Comparison of ENCODE assay signal across 22 cellular contexts in genomic region chrX:68837119-68837518, GRCh38. TPM values are rescaled to one million over a fixed set of nuclear protein-coding genes. Genes with fewer than 3 reads are reported as not detected.
A peak's percentile ranks its signal among the peaks of the same experiment; 100 is the strongest.
DNase-seq lines count a peak whose midpoint lies in the region; FAIRE-seq and TF ChIP-seq lines count a peak whose summit lies in the region.
"Had no signal": no experiment of that assay in that cellular context is flagged by ENCODE, and none has a peak within 500 bp of the region (broad histone marks: within the 10 kb centered on the region; RNA-seq: fewer than 3 reads in every experiment).

No MANE protein-coding gene starts in this region.

- no peaks in the 10 kb centered on the region for H3K9me3 Mint-ChIP-seq in astrocyte (ENCODE audit: unreplicated experiment)
- H3K9me3 Mint-ChIP-seq: CD8-positive, alpha-beta T cell had no signal

- peaks cover under 1% of the 10 kb centered on the region for H3K4me1 Mint-ChIP-seq in astrocyte (ENCODE audit: low read depth, unreplicated experiment)

- intact Hi-C loops in sigmoid colon (cut with DNase I) = no loop called here

- H3K27me3 Mint-ChIP-seq in astrocyte (ENCODE audit: low read depth, unreplicated experiment) = no peaks in the 10 kb centered on the region

- dilution Hi-C loops in keratinocyte (cut with MboI; ENCODE audit: extremely low pct_ligation_motif_present, low sequenced_read_pairs) = no loop called here

- H3K4me1 ChIP-seq in HEK293 (ENCODE audit: control insufficient read depth, insufficient read depth, low read length) = no peaks in the 10 kb centered on the region; the same call in 1 of the 2 replicates
- peaks cover 6% of the 10 kb centered on the region for H3K4me1 ChIP-seq in astrocyte (ENCODE audit: insufficient read depth, low read length)
- peaks cover 68% of the 10 kb centered on the region for H3K4me1 ChIP-seq in keratinocyte (ENCODE audit: control insufficient read depth, extremely low read depth, insufficient read depth, low read length)
- H3K4me1 ChIP-seq in sigmoid colon = peaks cover 0 to 16% (median 5%) of the 10 kb centered on the region in 4 donors

- peaks cover 5% of the 10 kb centered on the region for H3K36me3 Mint-ChIP-seq in astrocyte (ENCODE audit: low read depth, unreplicated experiment)

- H4K20me1 ChIP-seq in astrocyte (ENCODE audit: insufficient read depth, low read length) = peaks cover 57% of the 10 kb centered on the region
- peaks cover 23% of the 10 kb centered on the region for H4K20me1 ChIP-seq in keratinocyte (ENCODE audit: control insufficient read depth, extremely low read depth, insufficient read depth, low read length)

- peaks cover 4% of the 10 kb centered on the region for H3K9me1 ChIP-seq in keratinocyte (ENCODE audit: control insufficient read depth, extremely low read depth, insufficient read depth, low read length)

- POLR2A ChIA-PET in HEK293 (lab: Yijun Ruan, JAX) = interaction anchor here (0.6 to 2.0 kb wide), 2 partner anchors 9 to 455 kb away, joined by 6 to 10 read pairs; partner anchors contain the start of gene EFNB1

- FAIRE-seq in astrocyte (lab: Jason Lieb, UNC) (peak; percentile 41), keratinocyte (lab: Jason Lieb, UNC) (no peak)
- FAIRE-seq: G401.6, GM12892, H54 had no signal

- H2AFZ ChIP-seq in astrocyte (ENCODE audit: low read depth, low read length) (no peak overlapping the region), keratinocyte (ENCODE audit: control insufficient read depth, low read length) (no peak overlapping the region)

- no peaks in the 10 kb centered on the region for H3K9me3 ChIP-seq in HEK293 (ENCODE audit: control insufficient read depth, insufficient read depth, low read depth, low read length)
- H3K9me3 ChIP-seq in astrocyte (ENCODE audit: insufficient read depth, low read depth, low read length) = no peaks in the 10 kb centered on the region
- no peaks in the 10 kb centered on the region for H3K9me3 ChIP-seq in keratinocyte (ENCODE audit: control insufficient read depth, low read depth, low read length)
- H3K9me3 ChIP-seq in sigmoid colon = no peaks in the 10 kb centered on the region
- H3K9me3 ChIP-seq: MG63, Peyer's patch, SJSA1 had no signal

- CTCF ChIA-PET in HEK293 (lab: Yijun Ruan, JAX) = interaction anchor here (0.9 to 4.3 kb wide), 3 partner anchors 9 to 550 kb away, joined by 3 to 18 read pairs (median 4); no protein-coding TSS in a partner anchor

- no peaks in the 10 kb centered on the region for H3K27me3 ChIP-seq in astrocyte (ENCODE audit: insufficient read depth, low read length)
- H3K27me3 ChIP-seq in keratinocyte (ENCODE audit: control insufficient read depth, extremely low read depth, insufficient read depth, low read length) = no peaks in the 10 kb centered on the region
- H3K27me3 ChIP-seq in sigmoid colon = no peaks in the 10 kb centered on the region
- H3K27me3 ChIP-seq: MG63, Peyer's patch, SJSA1 had no signal

- TF ChIP-seq CTCF in HEK293 (tag by site-specific recombination; IDR thresholded peaks at IDR 0.05) (no peak), astrocyte (IDR thresholded peaks at IDR 0.05; ENCODE audit: insufficient read depth, low read depth, low read length) (no peak), keratinocyte (optimal IDR thresholded peaks at IDR 0.05 in 1 of 3, IDR thresholded peaks at IDR 0.05 in 1 of 3, conservative IDR thresholded peaks at IDR 0.05 in 1 of 3; ENCODE audit: extremely low read depth in 1 of 3, insufficient read depth in 2 of 3, low read length in 3 of 3) (no peak), sigmoid colon (IDR thresholded peaks at IDR 0.05) (no peak)

- H3K4me3 Mint-ChIP-seq in astrocyte (ENCODE audit: unreplicated experiment) = no peak overlapping the region
- H3K4me3 Mint-ChIP-seq: CD8-positive, alpha-beta T cell had no signal

- H3K79me2 ChIP-seq in astrocyte (ENCODE audit: insufficient read depth, low read length) (peaks cover 51% of the 10 kb centered on the region), keratinocyte (ENCODE audit: control insufficient read depth, insufficient read depth, low read length) (peaks cover 84% of the 10 kb centered on the region)

- H3K9ac ChIP-seq in astrocyte (ENCODE audit: low read length) (no peak overlapping the region), keratinocyte (ENCODE audit: control insufficient read depth, extremely low read depth, insufficient read depth, low read length) (peak overlapping the region; percentile 24)

- H3K27ac Mint-ChIP-seq in astrocyte (ENCODE audit: unreplicated experiment) = no peak overlapping the region
- H3K27ac Mint-ChIP-seq: CD8-positive, alpha-beta T cell had no signal

- H3K4me2 ChIP-seq in astrocyte (ENCODE audit: low read length) (no peak overlapping the region), keratinocyte (ENCODE audit: control insufficient read depth, extremely low read depth, insufficient read depth, low read depth, low read length) (peak overlapping the region; percentile 50)

- TF ChIP-seq EP300 in sigmoid colon (IDR thresholded peaks at IDR 0.05) = no peak

- H3K4me3 ChIP-seq in HEK293 (ENCODE audit: low read depth, low read length) (no peak overlapping the region), astrocyte (ENCODE audit: insufficient read depth, low read depth, low read length) (no peak overlapping the region), keratinocyte (ENCODE audit: control insufficient read depth in 2 of 3, extremely low read depth in 1 of 3, insufficient read depth in 2 of 3, low read depth in 1 of 3, low read length in 3 of 3) (no peak overlapping the region), sigmoid colon (no peak overlapping the region)
- H3K4me3 ChIP-seq: MG63, Peyer's patch, SJSA1 had no signal

- 57 to 72% methylated on average over 3 of the region's 3 CpGs for WGBS in sigmoid colon, 2 donors

- no peak for DNase-seq in astrocyte (ENCODE audit: low read depth)
- no peak for DNase-seq in keratinocyte (ENCODE audit: low read depth, low spot score)
- DNase-seq in sigmoid colon = peak; percentile 2
- DNase-seq in T-helper 9 cell = no peak
- DNase-seq in stimulated activated naive CD4-positive, alpha-beta T cell treated with Interleukin-2 at 50 U/mL for 16 hours (lab: John Stamatoyannopoulos, UW) = no peak
- DNase-seq in caudate nucleus (lab: John Stamatoyannopoulos, UW) = no peak
- DNase-seq: C1 segment of cervical spinal cord; Calu3; CD8-positive, alpha-beta T cell; Kasumi-1; MG63; NCI-H1417; NCI-H1694 treated with DMSO at 0.1 percent for 48 hours; NCI-H2081 treated with DMSO at 0.1 percent for 48 hours; NCI-H2171 treated with DMSO at 0.1 percent for 48 hours; NCI-H524 treated with DMSO at 0.1 percent for 48 hours had no signal

- peaks cover 0 to 63% of the 10 kb centered on the region in 2 experiments; a peak in 2 of 3 replicates for H3K36me3 ChIP-seq in HEK293 (ENCODE audit: control insufficient read depth in 2 of 2, insufficient read depth in 1 of 2, low read length in 2 of 2)
- no peaks in the 10 kb centered on the region for H3K36me3 ChIP-seq in astrocyte (ENCODE audit: insufficient read depth, low read length)
- peaks cover 3 to 32% of the 10 kb centered on the region in 2 experiments for H3K36me3 ChIP-seq in keratinocyte (ENCODE audit: control insufficient read depth in 2 of 2, extremely low read depth in 1 of 2, insufficient read depth in 2 of 2, low read length in 2 of 2)
- peaks cover 0 to 18% (median 5%) of the 10 kb centered on the region in 4 donors for H3K36me3 ChIP-seq in sigmoid colon
- H3K36me3 ChIP-seq: MG63, SJSA1 had no signal

- no peak for TF ChIP-seq POLR2A in sigmoid colon (IDR thresholded peaks at IDR 0.05)

- H3K27ac ChIP-seq in HEK293 (ENCODE audit: extremely low read depth, low read depth, low read length) = no peak overlapping the region
- H3K27ac ChIP-seq in astrocyte (ENCODE audit: low read depth, low read length) = no peak overlapping the region
- peak overlapping the region; percentile 36 for H3K27ac ChIP-seq in keratinocyte (ENCODE audit: control insufficient read depth, insufficient read depth, low read length)
- no peak overlapping the region for H3K27ac ChIP-seq in sigmoid colon
- no peak overlapping the region for H3K27ac ChIP-seq in caudate nucleus (ENCODE audit: low read depth, low read length)
- H3K27ac ChIP-seq: Peyer's patch, SJSA1 had no signal

TF ChIP-seq in HEK293, 187 proteins besides CTCF, POLR2A, EP300 and RAD21:
- no peak for TF ChIP-seq KLF8 (tag by site-specific recombination; IDR thresholded peaks at IDR 0.05)
- TF ChIP-seq ZBTB17 (tag by site-specific recombination; IDR thresholded peaks at IDR 0.05) = peak; percentile 83

RNA-seq across cellular contexts. Expression of gene EFNB1, which starts 8.3 kb away (rescaled TPM):
- total RNA-seq in astrocyte (23.0 and 23.3 TPM in 2 replicates), sigmoid colon (10 to 100 TPM in 3 of 4 donors, 1 to 10 TPM in 1; 9.5 to 18.6 (median 14.6) TPM)
- polyA plus RNA-seq in keratinocyte (90.3 to 137 TPM (median 120 TPM) in 3 replicates), sigmoid colon (10 to 100 TPM; 13.4 to 53.2 (median 16.2) TPM)
- polyA plus RNA-seq in keratinocyte (2011; ENCODE audit: low read depth) = 35.3 TPM
- 46.6 and 79.5 TPM in 2 replicates for polyA plus RNA-seq in keratinocyte (2011; cell fraction: cytosol; rRNA removed)
- polyA plus RNA-seq in keratinocyte (2011; cell fraction: nucleus; rRNA removed) = 147 and 197 TPM in 2 replicates
- 59.0 and 122 TPM in 2 replicates for polyA plus RNA-seq in keratinocyte (2012; ENCODE audit: low replicate concordance)
- polyA minus RNA-seq in keratinocyte = 86.4 to 129 TPM (median 110 TPM) in 3 replicates
- polyA minus RNA-seq in keratinocyte (2011; cell fraction: cytosol; rRNA and poly(A)+ RNA removed) = 140 TPM
- polyA minus RNA-seq in keratinocyte (2011; cell fraction: nucleus; rRNA and poly(A)+ RNA removed) = 173 and 187 TPM in 2 replicates
